ENCODE assay signal across 19 cellular contexts in genomic region chr2:182971820-182972547, GRCh38.
A peak's percentile ranks its signal among the peaks of the same experiment; 100 is the strongest.
DNase-seq lines count a peak whose midpoint lies in the region; ATAC-seq and FAIRE-seq lines count a peak whose summit lies in the region.
"Had no signal": no experiment of that assay in that cellular context is flagged by ENCODE, and none has a peak within 500 bp of the region (broad histone marks: within the 10 kb centered on the region; RNA-seq: fewer than 3 reads in every experiment).

No MANE protein-coding gene starts in this region.

- DNase-seq in GM18507 (ENCODE audit: extremely low spot score, insufficient read length, low read depth) (no peak), OCI-M1 (lab: John Stamatoyannopoulos, UW) (no peak), D341Med (ENCODE audit: low spot score) (no peak), EL (no peak)
- DNase-seq in stimulated activated CD4-positive, alpha-beta T cell treated with anti-CD3 and anti-CD28 coated beads, Interleukin-2, amount 100 ng/mL, for 48 hours = no peak
- DNase-seq: amniotic stem cell; C1 segment of cervical spinal cord; DMS153; heart right ventricle; mammary epithelial cell; naive B cell; NCI-H1694; sigmoid colon; stimulated activated CD4-positive, alpha-beta T cell treated with anti-CD3 and anti-CD28 coated beads, Interleukin-2, amount 100 ng/mL, for 24 hours had no signal

- peak; percentile 66 for FAIRE-seq in GM18507 (lab: Jason Lieb, UNC)
- FAIRE-seq: A549, HepG2 had no signal

- ATAC-seq in GM19452 (IDR thresholded peaks at IDR 0.05; ENCODE audit: unreplicated experiment) (peak; percentile 48), HG02763 (IDR thresholded peaks at IDR 0.05; ENCODE audit: unreplicated experiment) (peak; percentile 60), HG03460 (IDR thresholded peaks at IDR 0.05; ENCODE audit: unreplicated experiment) (peak; percentile 55)
- ATAC-seq: A549, heart right ventricle, HepG2 had no signal
